Comparison of ENCODE assay signal across 1 cellular context in genomic region chr4:173526724-173527102, GRCh38.
TF ChIP-seq lines count a peak whose summit lies in the region.

No MANE protein-coding gene starts in this region.

TF ChIP-seq in H1, 55 proteins besides CTCF, POLR2A, EP300 and RAD21:
- TF ChIP-seq EZH2 (IDR thresholded peaks at IDR 0.05; ENCODE audit: low read depth, low read length, severe bottlenecking), result peak; percentile 81
- no peak for TF ChIP-seq CEBPB (IDR thresholded peaks at IDR 0.05; ENCODE audit: low read depth, low read length)
- TF ChIP-seq JUN (IDR thresholded peaks at IDR 0.05; ENCODE audit: low read depth, low read length), result no peak
